9 cellular contexts compared by ENCODE assay signal in genomic region chr7:154579711-154580110, GRCh38.
"Had no signal": no experiment of that assay in that cellular context is flagged by ENCODE, and none has a peak within 500 bp of the region (broad histone marks: within the 10 kb centered on the region; RNA-seq: fewer than 3 reads in every experiment).

No MANE protein-coding gene starts in this region.

- H2AFZ ChIP-seq: GM23248, GM23338 had no signal

- H3K4me2 ChIP-seq: GM23338 had no signal

- H3K4me1 ChIP-seq: HAP-1 had no signal

- H3K4me3 ChIP-seq: GM23248, GM23338, HAP-1 had no signal

- ATAC-seq: GM23338, HCT116 had no signal

- H3K36me3 ChIP-seq: HAP-1 had no signal

- H3K27ac ChIP-seq: GM23248 had no signal

- DNase-seq: GM23248, GOT3, H7, H9, HCEC 1CT, HFFc6 had no signal

- H3K27ac Mint-ChIP-seq: GM23338, HFFc6 had no signal

- H3K9me3 ChIP-seq: HAP-1 had no signal

- H3K4me3 Mint-ChIP-seq: GM23338, H9, HFFc6 had no signal

- H3K9me3 Mint-ChIP-seq: GM23338, H9 had no signal

- H3K9ac ChIP-seq: GM23248 had no signal
